In genomic region chr20:60835883-60836282, GRCh38 we compare ENCODE assay signal across 23 cellular contexts.
"Had no signal": no experiment of that assay in that cellular context is flagged by ENCODE, and none has a peak within 500 bp of the region (broad histone marks: within the 10 kb centered on the region; RNA-seq: fewer than 3 reads in every experiment).

No MANE protein-coding gene starts in this region.

- H3K4me1 ChIP-seq: parathyroid adenoma, psoas muscle, right lobe of liver, sigmoid colon, stomach, thyroid gland, upper lobe of left lung, vagina had no signal

- ATAC-seq: naive thymus-derived CD4-positive, alpha-beta T cell; psoas muscle; right cardiac atrium; right lobe of liver; stimulated activated effector memory CD8-positive, alpha-beta T cell treated with anti-CD3 and anti-CD28 coated beads, Interleukin-12 subunit alpha, Interleukin-12 subunit beta, amount 100 ng/mL, for 72 hours; stimulated activated naive B cell treated with anti-CD40 and anti-IgM and Interleukin-4, amounts not matched to agents 10 μg/mL and 1 μg/mL and 100 μg/mL, for 72 hours had no signal

- H3K9ac ChIP-seq: parathyroid adenoma had no signal

- H3K4me3 ChIP-seq: ovary, psoas muscle, right lobe of liver, sigmoid colon, stomach, thoracic aorta, thyroid gland, tibial nerve, upper lobe of left lung, vagina had no signal

- DNase-seq: naive thymus-derived CD4-positive, alpha-beta T cell; nephron progenitor cell; occipital lobe; ovary; posterior cingulate gyrus; psoas muscle; right cardiac atrium; right lobe of liver; sigmoid colon; small intestine; stimulated activated CD4-positive, alpha-beta T cell treated with anti-CD3 and anti-CD28 coated beads, Interleukin-1b, Interleukin-23, amount 100 ng/mL, for 48 hours; stimulated activated CD4-positive, alpha-beta T cell treated with anti-CD3 and anti-CD28 coated beads, Interleukin-4, amount 100 ng/mL, for 24 hours; stimulated activated naive B cell treated with anti-CD40 and anti-IgM and Interleukin-4, amounts not matched to agents 10 μg/mL and 1 μg/mL and 100 μg/mL, for 72 hours; stimulated activated naive CD4-positive, alpha-beta T cell treated with Interleukin-2 at 50 U/mL for 16 hours; stomach; thyroid gland; trophoblast cell; upper lobe of left lung had no signal

- H3K9me3 ChIP-seq: ovary, psoas muscle, right lobe of liver, sigmoid colon, thoracic aorta, thyroid gland, vagina had no signal

- H3K36me3 ChIP-seq: ovary, right lobe of liver, sigmoid colon, stomach, thoracic aorta, thyroid gland, tibial nerve, upper lobe of left lung, vagina had no signal

- H3K27me3 ChIP-seq: ovary, right lobe of liver, sigmoid colon, stomach, thyroid gland, tibial nerve, upper lobe of left lung, vagina had no signal

- H3K27ac ChIP-seq: ovary, parathyroid adenoma, psoas muscle, right lobe of liver, sigmoid colon, stomach, thoracic aorta, thyroid gland, tibial nerve, upper lobe of left lung, vagina had no signal

- H2AFZ ChIP-seq: parathyroid adenoma had no signal

- H3K79me2 ChIP-seq: parathyroid adenoma had no signal
